ENCODE assay signal across 19 cellular contexts in the genomic region with DNA sequence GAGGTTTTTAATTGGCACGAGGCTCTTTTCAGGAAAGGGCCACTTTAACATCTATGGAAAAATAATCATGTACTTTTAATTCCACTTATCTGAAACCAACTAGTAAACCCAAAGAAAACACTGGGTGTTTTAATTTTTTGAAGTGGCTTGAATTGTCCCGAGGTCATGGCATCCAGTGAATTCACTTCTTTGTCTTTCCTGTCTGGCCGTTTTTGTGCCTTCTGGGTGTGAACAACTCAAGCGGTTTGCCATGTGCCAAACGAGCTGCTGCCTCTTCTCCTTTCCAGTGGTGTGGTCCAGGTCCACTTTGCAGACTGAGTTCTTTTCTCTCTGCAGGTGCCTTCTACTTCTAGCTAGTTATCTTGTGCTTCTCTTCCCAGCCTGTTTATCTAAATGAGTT.
DNase-seq lines count a peak whose midpoint lies in the region; ATAC-seq, FAIRE-seq and TF ChIP-seq lines count a peak whose summit lies in the region.
"Had no signal": no experiment of that assay in that cellular context is flagged by ENCODE, and none has a peak within 500 bp of the region (broad histone marks: within the 10 kb centered on the region; RNA-seq: fewer than 3 reads in every experiment).

No MANE protein-coding gene starts in this region.

- H3K9ac ChIP-seq in H9 (ENCODE audit: extremely low read depth, insufficient read length, low read length) (no peak overlapping the region), endothelial cell of umbilical vein (replicated peaks; ENCODE audit: extremely low read depth, insufficient read depth, low read length) (no peak overlapping the region)

- DNase-seq in H9 = no peak
- DNase-seq in NCI-H1092 treated with DMSO at 0.1 percent for 48 hours (lab: John Stamatoyannopoulos, UW) = peak; percentile 55
- peak; percentile 23 for DNase-seq in NCI-H774 (lab: John Stamatoyannopoulos, UW)
- no peak for DNase-seq in endothelial cell of umbilical vein (ENCODE audit: low read depth, low spot score)
- no peak for DNase-seq in dermis blood vessel endothelial cell
- DNase-seq in pancreas = no peak
- DNase-seq: KG1, NCI-H1105, NCI-H187, NCI-H2227 treated with DMSO at 0.1 percent for 48 hours, NCI-H526, PC-9, T-helper 1 cell, T1000 had no signal

- no peak overlapping the region for H3K23ac ChIP-seq in H9 (ENCODE audit: insufficient read length, low read depth, low read length)

- no CpG with 5 or more reads among the region's 5 CpGs for WGBS in H9 (ENCODE audit: extremely low coverage, insufficient read length, low lambda C conversion rate)
- WGBS in pancreas, 2 donors = 49 to 50% methylated on average over 5 of the region's 5 CpGs

- POLR2A ChIA-PET in endothelial cell of umbilical vein (lab: Charles Lee) = no interaction called here

- no peaks in the 10 kb centered on the region; the same call in 1 of the 2 replicates for H3K79me2 ChIP-seq in H9 (ENCODE audit: insufficient read depth, low read length)
- no peaks in the 10 kb centered on the region for H3K79me2 ChIP-seq in endothelial cell of umbilical vein (ENCODE audit: control insufficient read depth, insufficient read depth, low read length)

- H3K4me1 ChIP-seq in H9 (ENCODE audit: insufficient read depth, low read length) (peaks cover 3% of the 10 kb centered on the region; the same call in 1 of the 2 replicates), endothelial cell of umbilical vein (ENCODE audit: control insufficient read depth, extremely low read depth, insufficient read depth, low read length) (peaks cover 3% of the 10 kb centered on the region), pancreas (no peaks in the 10 kb centered on the region)
- H3K4me1 ChIP-seq: HAP-1 had no signal

- H2BK5ac ChIP-seq in H9 (ENCODE audit: insufficient read length, low read length) = no peak overlapping the region

- peaks cover under 1 to 6% (median 2%) of the 10 kb centered on the region in 3 experiments; a peak in 5 of 7 replicates for H3K36me3 Mint-ChIP-seq in H9 (ENCODE audit: insufficient read depth in 1 of 3, low read depth in 3 of 3)

- H3K36me3 ChIP-seq in endothelial cell of umbilical vein (ENCODE audit: control insufficient read depth in 2 of 2, extremely low read depth in 1 of 2, insufficient read depth in 2 of 2, low read length in 2 of 2) (no peaks in the 10 kb centered on the region), pancreas (no peaks in the 10 kb centered on the region)
- H3K36me3 ChIP-seq: HAP-1 had no signal

- no peaks in the 10 kb centered on the region for H3K23me2 ChIP-seq in H9 (ENCODE audit: insufficient read length, low read depth, low read length, poor library complexity, severe bottlenecking)

- no peaks in the 10 kb centered on the region for H3K9me1 ChIP-seq in endothelial cell of umbilical vein (replicated peaks; ENCODE audit: control insufficient read depth, extremely low read depth, insufficient read depth, low read length)

- H4K8ac ChIP-seq in H9 (replicated peaks; ENCODE audit: insufficient read length, low read depth, low read length) = no peak overlapping the region

- no peak overlapping the region for H3K18ac ChIP-seq in H9 (ENCODE audit: insufficient read length, low read depth, low read length)

- no peak overlapping the region for H2BK15ac ChIP-seq in H9 (ENCODE audit: low read depth, low read length)

- no peak overlapping the region for H3T11ph ChIP-seq in H9 (ENCODE audit: low read length)

- peak overlapping the region in 2 of 3 experiments; percentile 36 to 46; a peak in 2 of 7 replicates for H3K27ac Mint-ChIP-seq in H9

- H3K14ac ChIP-seq in H9 (ENCODE audit: insufficient read depth, low read length) = no peak overlapping the region

- no peak overlapping the region for H2BK20ac ChIP-seq in H9 (ENCODE audit: low read depth, low read length, poor library complexity, severe bottlenecking)

- H3K27me3 Mint-ChIP-seq in H9 (ENCODE audit: low read depth) = peaks cover 2% of the 10 kb centered on the region; the same call in 1 of the 2 replicates

- H3K9me3 Mint-ChIP-seq in H9 = no peaks in the 10 kb centered on the region; a peak in 1 of 5 replicates

- no peak overlapping the region for H4K91ac ChIP-seq in H9 (ENCODE audit: insufficient read length, low read depth, low read length)

- H3K56ac ChIP-seq in H9 (ENCODE audit: insufficient read length, low read depth, low read length) = no peak overlapping the region

- intact Hi-C loops in endothelial cell of umbilical vein (cut with micrococcal nuclease) (no loop called here), pancreas (cut with DNase I) (no loop called here)

- no peak for ATAC-seq in HG02981 (IDR thresholded peaks at IDR 0.05; ENCODE audit: unreplicated experiment)
- no peak for ATAC-seq in pancreas
- no peak for ATAC-seq in HG03521 (IDR thresholded peaks at IDR 0.05; ENCODE audit: unreplicated experiment)

- CTCF ChIA-PET in endothelial cell of umbilical vein (lab: Charles Lee) = no interaction called here

- H3K9me3 ChIP-seq in H9 (ENCODE audit: control insufficient read depth, low read depth, low read length) = no peaks in the 10 kb centered on the region
- H3K9me3 ChIP-seq in endothelial cell of umbilical vein (replicated peaks; ENCODE audit: control insufficient read depth, insufficient read depth, low read length) = no peaks in the 10 kb centered on the region
- H3K9me3 ChIP-seq in pancreas = no peaks in the 10 kb centered on the region
- H3K9me3 ChIP-seq: HAP-1 had no signal

- no peak overlapping the region for H3K4me2 ChIP-seq in H9 (ENCODE audit: insufficient read depth, insufficient read length, low read length)
- no peak overlapping the region for H3K4me2 ChIP-seq in endothelial cell of umbilical vein (ENCODE audit: insufficient read depth, low read length)
- H3K4me2 ChIP-seq: PC-9 had no signal

- H3K4me3 Mint-ChIP-seq in H9 = no peak overlapping the region

- no peaks in the 10 kb centered on the region for H3K79me1 ChIP-seq in H9 (ENCODE audit: insufficient read depth, low read depth, low read length, poor library complexity, severe bottlenecking)

- H4K20me1 ChIP-seq in H9 (ENCODE audit: control insufficient read depth, insufficient read depth, insufficient read length) (no peaks in the 10 kb centered on the region), endothelial cell of umbilical vein (replicated peaks; ENCODE audit: control insufficient read depth, extremely low read depth, insufficient read depth, low read length) (no peaks in the 10 kb centered on the region)

- TF ChIP-seq CTCF in H9 (conservative IDR thresholded peaks at IDR 0.05) = no peak
- no peak for TF ChIP-seq CTCF in endothelial cell of umbilical vein (IDR thresholded peaks at IDR 0.05; ENCODE audit: extremely low read depth in 1 of 2, insufficient read depth in 1 of 2, low read depth in 1 of 2, low read length in 2 of 2)
- no peak for TF ChIP-seq CTCF in pancreas (IDR thresholded peaks at IDR 0.05)

- H3K4ac ChIP-seq in H9 (ENCODE audit: low read depth, low read length) = no peak overlapping the region

- no peak overlapping the region for H3K27ac ChIP-seq in H9 (ENCODE audit: insufficient read length, low read depth, low read length)
- no peak overlapping the region for H3K27ac ChIP-seq in endothelial cell of umbilical vein (ENCODE audit: insufficient read depth, low read depth, low read length)
- no peak overlapping the region for H3K27ac ChIP-seq in pancreas
- H3K27ac ChIP-seq: C4-2B, PC-9 had no signal

- BruUV-seq in endothelial cell of umbilical vein (replicated peaks; lab: Mats Ljungman, UMichigan) = no TSS peak

- H3K4me3 ChIP-seq in endothelial cell of umbilical vein (replicated peaks in 1 of 3; ENCODE audit: insufficient read depth in 1 of 3, low read depth in 1 of 3, low read length in 3 of 3) (no peak overlapping the region), pancreas (no peak overlapping the region)
- H3K4me3 ChIP-seq: HAP-1, PC-9 had no signal

- no peak for FAIRE-seq in endothelial cell of umbilical vein (lab: Jason Lieb, UNC)
- no peak for FAIRE-seq in pancreas (lab: Jason Lieb, UNC)
- FAIRE-seq: GM19239 had no signal

- H3K4me1 Mint-ChIP-seq in H9 = peaks cover 20 to 23% of the 10 kb centered on the region in 2 experiments

- no peak overlapping the region for H2AFZ ChIP-seq in H9 (ENCODE audit: low read length)
- H2AFZ ChIP-seq in endothelial cell of umbilical vein (ENCODE audit: low read depth, low read length) = peak overlapping the region; percentile 75
- H2AFZ ChIP-seq: PC-9 had no signal

- no peak overlapping the region for H2AK5ac ChIP-seq in H9 (ENCODE audit: insufficient read length, low read length)

- H3K27me3 ChIP-seq in H9 (ENCODE audit: insufficient read depth, low read length) (no peaks in the 10 kb centered on the region), endothelial cell of umbilical vein (ENCODE audit: control insufficient read depth in 2 of 2, insufficient read depth in 2 of 2, low read length in 2 of 2) (no peaks in the 10 kb centered on the region), pancreas (no peaks in the 10 kb centered on the region)

- dilution Hi-C loops in endothelial cell of umbilical vein (cut with MboI; ENCODE audit: extremely low pct_ligation_motif_present, low sequenced_read_pairs) = no loop called here

- H2BK12ac ChIP-seq in H9 (ENCODE audit: insufficient read length, low read depth, low read length) = no peak overlapping the region

- no peak for TF ChIP-seq POLR2A in endothelial cell of umbilical vein (IDR thresholded peaks at IDR 0.05; ENCODE audit: low read depth, low read length)

- no peak overlapping the region for H2BK120ac ChIP-seq in H9 (ENCODE audit: low read depth, low read length, poor library complexity, severe bottlenecking)

- H4K5ac ChIP-seq in H9 (ENCODE audit: insufficient read length, low read depth, low read length) = no peak overlapping the region

TF ChIP-seq in endothelial cell of umbilical vein, 7 proteins besides CTCF, POLR2A, EP300 and RAD21:
- TF ChIP-seq MYC (IDR thresholded peaks at IDR 0.05; ENCODE audit: low read depth, low read length) (no peak), JUN (IDR thresholded peaks at IDR 0.05; ENCODE audit: borderline replicate concordance, insufficient read depth, insufficient read length, low read depth) (no peak), EZH2 (IDR thresholded peaks at IDR 0.05; ENCODE audit: borderline replicate concordance, low read depth, low read length, severe bottlenecking) (no peak), FOS (IDR thresholded peaks at IDR 0.05; ENCODE audit: borderline replicate concordance, insufficient read depth, low read length) (no peak), GATA2 (IDR thresholded peaks at IDR 0.05; ENCODE audit: insufficient read depth, insufficient read length, low read depth, low read length) (no peak), POLR2AphosphoS5 (IDR thresholded peaks at IDR 0.05; ENCODE audit: insufficient read depth, low read depth, low read length) (no peak)
- TF ChIP-seq, protein P1, sequence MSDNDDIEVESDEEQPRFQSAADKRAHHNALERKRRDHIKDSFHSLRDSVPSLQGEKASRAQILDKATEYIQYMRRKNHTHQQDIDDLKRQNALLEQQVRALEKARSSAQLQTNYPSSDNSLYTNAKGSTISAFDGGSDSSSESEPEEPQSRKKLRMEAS (IDR thresholded peaks at IDR 0.05; ENCODE audit: insufficient read depth, insufficient read length) = no peak

Comparison
In these comparisons a context has a peak if more than half of its experiments do, and no peak if none do; other contexts are left out.
1. DNase-seq: peak in NCI-H1092 treated with DMSO at 0.1 percent for 48 hours (single experiment) and NCI-H774 (single experiment); none in H9 (single experiment), endothelial cell of umbilical vein (single experiment), dermis blood vessel endothelial cell (single experiment) and pancreas (0 of 6).